Comparison of ENCODE assay signal across 4 cellular contexts in genomic region chr22:36452473-36453265, GRCh38.
A peak's percentile ranks its signal among the peaks of the same experiment; 100 is the strongest.
TF ChIP-seq lines count a peak whose summit lies in the region.

No MANE protein-coding gene starts in this region.

TF ChIP-seq in A549, 52 proteins besides CTCF, POLR2A, EP300 and RAD21 (continues in another document):
- no peak for TF ChIP-seq CEBPB (IDR thresholded peaks at IDR 0.05)
- TF ChIP-seq PHF8 (IDR thresholded peaks at IDR 0.05; ENCODE audit: borderline replicate concordance, low read depth) = no peak
- TF ChIP-seq CHD2 (IDR thresholded peaks at IDR 0.05; ENCODE audit: low read length, partially characterized antibody) = no peak
- TF ChIP-seq GATA3 (IDR thresholded peaks at IDR 0.05; ENCODE audit: borderline replicate concordance) = no peak
- TF ChIP-seq MAFK (IDR thresholded peaks at IDR 0.05; ENCODE audit: partially characterized antibody) = no peak
- TF ChIP-seq REST (IDR thresholded peaks at IDR 0.05) = no peak
- no peak for TF ChIP-seq FOSL2 (IDR thresholded peaks at IDR 0.05)
- no peak for TF ChIP-seq FOSL2 (CRISPR knock-in tag; IDR thresholded peaks at IDR 0.05)
- TF ChIP-seq RCOR1 (IDR thresholded peaks at IDR 0.05; ENCODE audit: low read depth, low read length) = no peak
- no peak for TF ChIP-seq HDAC2 (IDR thresholded peaks at IDR 0.05)
- no peak for TF ChIP-seq JUNB (IDR thresholded peaks at IDR 0.05)
- TF ChIP-seq ELK1 (IDR thresholded peaks at IDR 0.05; ENCODE audit: low read depth, low read length) = no peak

TF ChIP-seq in HEK293, 187 proteins besides CTCF, POLR2A, EP300 and RAD21:
- no peak for TF ChIP-seq ZNF837 (tag by site-specific recombination; IDR thresholded peaks at IDR 0.05)
- peak; percentile 36; the same call in 1 of the 2 replicates for TF ChIP-seq ZBTB8A (tag by site-specific recombination; IDR thresholded peaks at IDR 0.05)
- peak; percentile 41; the same call in 1 of the 2 replicates for TF ChIP-seq PRDM1 (tag by site-specific recombination; IDR thresholded peaks at IDR 0.05)

TF ChIP-seq in K562, 482 proteins besides CTCF, POLR2A, EP300 and RAD21:
- TF ChIP-seq NR4A1 (CRISPR knock-in tag; IDR thresholded peaks at IDR 0.05) (no peak), NR4A1 (tag; IDR thresholded peaks at IDR 0.05) (no peak), ZKSCAN1 (IDR thresholded peaks at IDR 0.05; ENCODE audit: low read depth, low read length) (peak; percentile 91)

TF ChIP-seq in GM23338, 12 proteins besides CTCF, POLR2A, EP300 and RAD21:
- TF ChIP-seq NANOG (IDR thresholded peaks at IDR 0.05; ENCODE audit: borderline replicate concordance) (no peak), EZH2 (IDR thresholded peaks at IDR 0.05; ENCODE audit: low read depth, unreplicated experiment) (no peak), POLR2AphosphoS5 (IDR thresholded peaks at IDR 0.05; ENCODE audit: low read depth) (no peak), CREB1 (CRISPR knock-in tag; IDR thresholded peaks at IDR 0.05; ENCODE audit: low read depth) (no peak), ZNF114 (CRISPR knock-in tag; IDR thresholded peaks at IDR 0.05) (no peak), ZNF331 (CRISPR knock-in tag; IDR thresholded peaks at IDR 0.05; ENCODE audit: low read depth) (no peak), REST (IDR thresholded peaks at IDR 0.05; ENCODE audit: unreplicated experiment) (no peak), JUNB (IDR thresholded peaks at IDR 0.05; ENCODE audit: unreplicated experiment) (no peak), ETS1 (IDR thresholded peaks at IDR 0.05) (no peak), ZNF462 (CRISPR knock-in tag; IDR thresholded peaks at IDR 0.05) (no peak), STAT1 (IDR thresholded peaks at IDR 0.05; ENCODE audit: unreplicated experiment) (no peak), EZH2phosphoT487 (IDR thresholded peaks at IDR 0.05; ENCODE audit: unreplicated experiment) (no peak)
